Comparison of ENCODE assay signal across 11 cellular contexts in the genomic region with DNA sequence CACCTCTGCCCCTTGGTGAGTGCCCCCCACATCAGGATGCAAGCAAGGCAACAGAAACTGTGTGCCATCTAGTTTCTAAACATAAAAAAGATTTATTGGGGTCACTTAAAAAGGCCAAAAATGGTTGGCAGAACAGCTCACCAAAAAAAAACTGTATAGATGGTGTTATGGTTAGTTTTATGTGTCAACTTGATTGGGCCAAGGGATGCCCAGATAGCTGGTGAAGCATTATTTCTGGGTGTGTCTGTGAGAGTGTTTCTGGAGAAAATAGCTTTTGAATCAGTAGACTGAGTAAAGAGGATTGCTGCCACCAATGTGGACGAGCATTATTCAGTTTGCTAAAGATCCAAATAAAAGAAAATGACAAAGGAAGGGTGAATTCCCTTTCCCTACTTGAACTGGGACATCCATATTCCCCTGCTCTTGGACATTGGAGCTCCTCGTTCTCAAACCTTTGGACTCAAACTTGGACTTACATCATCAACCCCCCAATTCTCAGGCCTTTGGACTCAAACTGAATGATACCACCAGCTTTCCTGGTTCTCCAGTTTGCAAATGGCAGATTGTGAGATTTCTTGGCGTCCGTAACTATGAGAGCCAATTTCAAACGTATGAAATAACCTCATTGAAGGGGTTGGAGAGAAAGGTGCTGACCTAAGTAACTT. TPM values are rescaled to one million over a fixed set of nuclear protein-coding genes. Genes with fewer than 3 reads are reported as not detected.
"Had no signal": no experiment of that assay in that cellular context is flagged by ENCODE, and none has a peak within 500 bp of the region (broad histone marks: within the 10 kb centered on the region; RNA-seq: fewer than 3 reads in every experiment).

No MANE protein-coding gene starts in this region.

- H3K9ac ChIP-seq: GM23248 had no signal

- FAIRE-seq: H54, K562 had no signal

- DNase-seq: GM23248, GOT3, H9, HCEC 1CT, HFFc6, IMR-90, KG1 had no signal

- H2AFZ ChIP-seq: GM23248 had no signal

- H3K27ac ChIP-seq: GM23248, HL-60 had no signal

- ATAC-seq: K562 had no signal

- H3K4me3 ChIP-seq: GM23248, K562 had no signal

RNA-seq across cellular contexts. Expression of a gene that starts 16.9 kb away (rescaled TPM):
- total RNA-seq: GM23248, HFFc6, HT1080, IMR-90, K562 had no signal
- polyA plus RNA-seq: GM23248, IMR-90, K562 had no signal

RNA-seq across cellular contexts. Expression of a gene that starts 50.1 kb away (rescaled TPM):
- total RNA-seq: GM23248, H9 had no signal
- polyA plus RNA-seq: GM23248, K562 had no signal
